Comparison of ENCODE assay signal across 1 cellular context in the genomic region with DNA sequence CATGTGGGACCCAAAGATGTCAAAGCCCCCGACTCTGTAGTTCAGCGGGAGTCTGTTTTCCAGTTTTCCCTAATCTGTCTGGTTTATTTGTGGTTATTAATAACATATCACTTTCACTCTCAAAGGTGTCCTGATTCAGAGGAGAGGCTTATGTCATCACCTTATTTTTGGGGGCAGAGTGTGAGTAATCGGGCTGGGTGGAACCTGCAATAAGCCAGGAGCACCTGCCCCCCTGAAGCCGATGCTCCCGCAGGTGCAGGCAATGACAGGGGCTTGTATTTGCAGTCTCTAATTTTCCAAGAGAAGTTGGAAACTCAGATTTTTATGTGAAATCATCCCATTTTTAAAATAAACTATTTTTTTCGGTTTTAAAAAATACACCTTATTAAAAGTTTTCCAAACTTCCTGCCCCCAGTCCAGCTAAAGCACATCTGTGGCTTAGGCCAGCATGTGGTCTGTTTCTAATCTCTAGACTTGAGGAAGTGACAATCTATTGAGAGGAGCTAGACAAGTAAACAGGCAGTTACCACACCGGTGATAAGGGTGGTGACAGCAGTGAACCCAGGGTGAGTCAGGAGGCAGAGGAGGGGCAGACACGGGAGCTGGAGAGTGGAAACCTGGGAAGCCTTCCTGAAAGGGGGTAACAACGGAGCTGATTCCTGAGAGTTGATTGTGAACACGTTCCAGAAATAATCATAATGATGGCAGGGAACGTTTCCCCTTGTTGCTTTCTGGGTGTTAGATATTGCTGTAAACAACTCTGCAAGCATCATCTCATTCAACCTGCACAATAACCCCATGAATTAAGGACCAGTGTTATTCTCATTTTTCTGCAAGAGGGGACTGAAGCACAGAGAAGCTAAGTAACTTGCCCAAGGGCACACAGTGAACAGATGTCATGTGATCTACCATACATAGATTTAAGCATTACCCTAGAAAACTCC.
A peak's percentile ranks its signal among the peaks of the same experiment; 100 is the strongest.
TF ChIP-seq lines count a peak whose summit lies in the region.

No MANE protein-coding gene starts in this region.

TF ChIP-seq in HepG2, 621 proteins besides CTCF, POLR2A, EP300 and RAD21 (continued from another document):
- TF ChIP-seq ZNF556 (CRISPR knock-in tag; IDR thresholded peaks at IDR 0.05; ENCODE audit: borderline replicate concordance) (0 out of 2 replicates have a peak, but pooled peaks have one; percentile 39), ARNTL (CRISPR knock-in tag; IDR thresholded peaks at IDR 0.05) (peak; percentile 87), FOXK2 (IDR thresholded peaks at IDR 0.05) (peak; percentile 53; the same call in 1 of the 2 replicates), TBL1XR1 (IDR thresholded peaks at IDR 0.05; ENCODE audit: borderline replicate concordance, low read length, partially characterized antibody) (peak; percentile 44), RARA (CRISPR knock-in tag; IDR thresholded peaks at IDR 0.05) (peak; percentile 98), ZNF614 (CRISPR knock-in tag; IDR thresholded peaks at IDR 0.05; ENCODE audit: borderline replicate concordance) (peak; percentile 75; the same call in 1 of the 2 replicates), NCOA2 (CRISPR knock-in tag; IDR thresholded peaks at IDR 0.05) (peak; percentile 50; the same call in 1 of the 2 replicates), HDAC2 (CRISPR knock-in tag; IDR thresholded peaks at IDR 0.05) (peak; percentile 77; the same call in 1 of the 2 replicates), ZNF501 (CRISPR knock-in tag; IDR thresholded peaks at IDR 0.05) (0 out of 2 replicates have a peak, but pooled peaks have one; percentile 43), ZNF460 (CRISPR knock-in tag; IDR thresholded peaks at IDR 0.05; ENCODE audit: borderline replicate concordance) (0 out of 2 replicates have a peak, but pooled peaks have one; percentile 19), ZBTB8A (CRISPR knock-in tag; IDR thresholded peaks at IDR 0.05; ENCODE audit: borderline replicate concordance, low read depth) (no peak), ZNF383 (CRISPR knock-in tag; IDR thresholded peaks at IDR 0.05; ENCODE audit: borderline replicate concordance) (no peak), ZNF333 (CRISPR knock-in tag; IDR thresholded peaks at IDR 0.05; ENCODE audit: borderline replicate concordance) (no peak), MIXL1 (CRISPR knock-in tag; IDR thresholded peaks at IDR 0.05) (peak; percentile 66), ZFX (CRISPR knock-in tag; IDR thresholded peaks at IDR 0.05; ENCODE audit: low read depth) (peak; percentile 46), ZSCAN22 (CRISPR knock-in tag; IDR thresholded peaks at IDR 0.05) (no peak), FOSL2 (CRISPR knock-in tag; IDR thresholded peaks at IDR 0.05) (peak; percentile 96)
- TF ChIP-seq, protein P1, sequence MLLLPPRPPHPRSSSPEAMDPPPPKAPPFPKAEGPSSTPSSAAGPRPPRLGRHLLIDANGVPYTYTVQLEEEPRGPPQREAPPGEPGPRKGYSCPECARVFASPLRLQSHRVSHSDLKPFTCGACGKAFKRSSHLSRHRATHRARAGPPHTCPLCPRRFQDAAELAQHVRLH (CRISPR knock-in tag; IDR thresholded peaks at IDR 0.05; ENCODE audit: borderline replicate concordance, low read depth): peak; percentile 60; the same call in 1 of the 2 replicates
- TF ChIP-seq, protein P2, sequence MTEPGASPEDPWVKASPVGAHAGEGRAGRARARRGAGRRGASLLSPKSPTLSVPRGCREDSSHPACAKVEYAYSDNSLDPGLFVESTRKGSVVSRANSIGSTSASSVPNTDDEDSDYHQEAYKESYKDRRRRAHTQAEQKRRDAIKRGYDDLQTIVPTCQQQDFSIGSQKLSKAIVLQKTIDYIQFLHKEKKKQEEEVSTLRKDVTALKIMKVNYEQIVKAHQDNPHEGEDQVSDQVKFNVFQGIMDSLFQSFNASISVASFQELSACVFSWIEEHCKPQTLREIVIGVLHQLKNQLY (CRISPR knock-in tag; IDR thresholded peaks at IDR 0.05): 0 out of 2 replicates have a peak, but pooled peaks have one; percentile 60
- TF ChIP-seq, protein P3, sequence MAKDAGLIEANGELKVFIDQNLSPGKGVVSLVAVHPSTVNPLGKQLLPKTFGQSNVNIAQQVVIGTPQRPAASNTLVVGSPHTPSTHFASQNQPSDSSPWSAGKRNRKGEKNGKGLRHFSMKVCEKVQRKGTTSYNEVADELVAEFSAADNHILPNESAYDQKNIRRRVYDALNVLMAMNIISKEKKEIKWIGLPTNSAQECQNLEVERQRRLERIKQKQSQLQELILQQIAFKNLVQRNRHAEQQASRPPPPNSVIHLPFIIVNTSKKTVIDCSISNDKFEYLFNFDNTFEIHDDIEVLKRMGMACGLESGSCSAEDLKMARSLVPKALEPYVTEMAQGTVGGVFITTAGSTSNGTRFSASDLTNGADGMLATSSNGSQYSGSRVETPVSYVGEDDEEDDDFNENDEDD (CRISPR knock-in tag; IDR thresholded peaks at IDR 0.05; ENCODE audit: borderline replicate concordance): peak; percentile 28; the same call in 1 of the 2 replicates
- TF ChIP-seq, protein P4, sequence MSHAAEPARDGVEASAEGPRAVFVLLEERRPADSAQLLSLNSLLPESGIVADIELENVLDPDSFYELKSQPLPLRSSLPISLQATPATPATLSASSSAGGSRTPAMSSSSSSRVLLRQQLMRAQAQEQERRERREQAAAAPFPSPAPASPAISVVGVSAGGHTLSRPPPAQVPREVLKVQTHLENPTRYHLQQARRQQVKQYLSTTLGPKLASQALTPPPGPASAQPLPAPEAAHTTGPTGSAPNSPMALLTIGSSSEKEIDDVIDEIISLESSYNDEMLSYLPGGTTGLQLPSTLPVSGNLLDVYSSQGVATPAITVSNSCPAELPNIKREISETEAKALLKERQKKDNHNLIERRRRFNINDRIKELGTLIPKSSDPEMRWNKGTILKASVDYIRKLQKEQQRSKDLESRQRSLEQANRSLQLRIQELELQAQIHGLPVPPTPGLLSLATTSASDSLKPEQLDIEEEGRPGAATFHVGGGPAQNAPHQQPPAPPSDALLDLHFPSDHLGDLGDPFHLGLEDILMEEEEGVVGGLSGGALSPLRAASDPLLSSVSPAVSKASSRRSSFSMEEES (CRISPR knock-in tag; IDR thresholded peaks at IDR 0.05): peak; percentile 84
